8 cellular contexts compared by ENCODE assay signal in genomic region chr1:119607097-119607807, GRCh38. TPM values are rescaled to one million over a fixed set of nuclear protein-coding genes. Genes with fewer than 3 reads are reported as not detected.
A peak's percentile ranks its signal among the peaks of the same experiment; 100 is the strongest.
DNase-seq lines count a peak whose midpoint lies in the region; ATAC-seq, FAIRE-seq and TF ChIP-seq lines count a peak whose summit lies in the region.
"Not testable (repeated sequence)": the region's sequence is repeated elsewhere in the genome, so short reads cannot be mapped to it uniquely, and the experiment has no call there.

No MANE protein-coding gene starts in this region.

- BruUV-seq in endothelial cell of umbilical vein (replicated peaks; lab: Mats Ljungman, UMichigan): not testable (repeated sequence)

- POLR2A ChIA-PET in activated CD4-positive, alpha-beta T cell treated with anti-CD3 and anti-CD28 coated beads for 36 hours (lab: Charles Lee); endothelial cell of umbilical vein (lab: Charles Lee): not testable (repeated sequence)

- TF ChIP-seq CTCF in 22Rv1 (IDR thresholded peaks at IDR 0.05): peak; percentile 26
- peak; percentile 2 for TF ChIP-seq CTCF in GM06990 (IDR thresholded peaks at IDR 0.05; ENCODE audit: insufficient read depth, low read length, poor library complexity, severe bottlenecking)
- TF ChIP-seq CTCF in endothelial cell of umbilical vein (IDR thresholded peaks at IDR 0.05; ENCODE audit: extremely low read depth in 1 of 2, insufficient read depth in 1 of 2, low read depth in 1 of 2, low read length in 2 of 2); mucosa of descending colon (IDR thresholded peaks at IDR 0.05): not testable (repeated sequence)

- dilution Hi-C loops in endothelial cell of umbilical vein (cut with MboI; ENCODE audit: extremely low pct_ligation_motif_present, low sequenced_read_pairs): not testable (repeated sequence)

- H3K4me2 ChIP-seq in endothelial cell of umbilical vein (ENCODE audit: insufficient read depth, low read length): not testable (repeated sequence)

- not testable (repeated sequence) for H3K4me3 Mint-ChIP-seq in activated CD4-positive, alpha-beta T cell treated with anti-CD3 and anti-CD28 coated beads for 36 hours

- H3K27me3 Mint-ChIP-seq in activated CD4-positive, alpha-beta T cell treated with anti-CD3 and anti-CD28 coated beads for 36 hours: peaks cover 12% of the 10 kb centered on the region

- H3K27ac ChIP-seq in 22Rv1; endothelial cell of umbilical vein (ENCODE audit: insufficient read depth, low read depth, low read length): not testable (repeated sequence)

- H3K4me1 Mint-ChIP-seq in activated CD4-positive, alpha-beta T cell treated with anti-CD3 and anti-CD28 coated beads for 36 hours: not testable (repeated sequence)

- H3K27ac Mint-ChIP-seq in activated CD4-positive, alpha-beta T cell treated with anti-CD3 and anti-CD28 coated beads for 36 hours: not testable (repeated sequence)

- not testable (repeated sequence) for H3K79me2 ChIP-seq in endothelial cell of umbilical vein (ENCODE audit: control insufficient read depth, insufficient read depth, low read length)

- H3K36me3 ChIP-seq in GM06990 (ENCODE audit: control insufficient read depth, insufficient read depth, low read length); endothelial cell of umbilical vein (ENCODE audit: control insufficient read depth in 2 of 2, extremely low read depth in 1 of 2, insufficient read depth in 2 of 2, low read length in 2 of 2); mucosa of descending colon (ENCODE audit: low read depth): not testable (repeated sequence)

- H3K9me3 ChIP-seq in endothelial cell of umbilical vein (replicated peaks; ENCODE audit: control insufficient read depth, insufficient read depth, low read length); mucosa of descending colon: not testable (repeated sequence)

- H3K9me1 ChIP-seq in endothelial cell of umbilical vein (replicated peaks; ENCODE audit: control insufficient read depth, extremely low read depth, insufficient read depth, low read length): not testable (repeated sequence)

- H2AFZ ChIP-seq in endothelial cell of umbilical vein (ENCODE audit: low read depth, low read length): not testable (repeated sequence)

- H3K4me1 ChIP-seq in endothelial cell of umbilical vein (ENCODE audit: control insufficient read depth, extremely low read depth, insufficient read depth, low read length): peaks cover 19% of the 10 kb centered on the region
- H3K4me1 ChIP-seq in mucosa of descending colon (ENCODE audit: low read depth): not testable (repeated sequence)

- not testable (repeated sequence) for H3K27me3 ChIP-seq in GM06990 (replicated peaks; ENCODE audit: control insufficient read depth, insufficient read depth, low read length); endothelial cell of umbilical vein (ENCODE audit: control insufficient read depth in 2 of 2, insufficient read depth in 2 of 2, low read length in 2 of 2)

- peak; percentile 57 for ATAC-seq in activated CD4-positive, alpha-beta T cell treated with anti-CD3 and anti-CD28 coated beads for 36 hours
- peak; percentile 34 for ATAC-seq in mucosa of descending colon

- FAIRE-seq in endothelial cell of umbilical vein (lab: Jason Lieb, UNC): peak; percentile 52

- not testable (repeated sequence) for H3K36me3 Mint-ChIP-seq in activated CD4-positive, alpha-beta T cell treated with anti-CD3 and anti-CD28 coated beads for 36 hours (ENCODE audit: low read depth)

- intact Hi-C loops in activated CD4-positive, alpha-beta T cell treated with anti-CD3 and anti-CD28 coated beads for 36 hours (cut with DNase I, micrococcal nuclease): loop anchor here in 1 of 2 experiments (5.0 kb wide), 1 partner anchor 35 kb away; no protein-coding TSS in a partner anchor
- intact Hi-C loops in endothelial cell of umbilical vein (cut with micrococcal nuclease): loop anchor here (5.0 kb wide), 1 partner anchor 35 kb away; no protein-coding TSS in a partner anchor
- intact Hi-C loops in mucosa of descending colon (cut with DNase I, micrococcal nuclease): not testable (repeated sequence)

- CTCF ChIA-PET in activated CD4-positive, alpha-beta T cell treated with anti-CD3 and anti-CD28 coated beads for 36 hours (lab: Charles Lee); endothelial cell of umbilical vein (lab: Charles Lee): not testable (repeated sequence)

- not testable (repeated sequence) for DNase-seq in GM06990 (ENCODE audit: extremely low read depth, insufficient read length); activated CD4-positive, alpha-beta T cell treated with anti-CD3 and anti-CD28 coated beads for 36 hours; endothelial cell of umbilical vein (ENCODE audit: low read depth, low spot score); mucosa of descending colon
- DNase-seq in KG1 (lab: John Stamatoyannopoulos, UW) (peak; percentile 56), NOMO-1 treated with DMSO at 0.1 percent for 48 hours (lab: John Stamatoyannopoulos, UW; ENCODE audit: unreplicated experiment) (peak; percentile 87), SIG-M5 (lab: John Stamatoyannopoulos, UW) (peak; percentile 4)

- H3K9ac ChIP-seq in endothelial cell of umbilical vein (replicated peaks; ENCODE audit: extremely low read depth, insufficient read depth, low read length): not testable (repeated sequence)

- not testable (repeated sequence) for H3K4me3 ChIP-seq in GM06990 (replicated peaks; ENCODE audit: low read depth, low read length); endothelial cell of umbilical vein (replicated peaks in 1 of 3; ENCODE audit: insufficient read depth in 1 of 3, low read depth in 1 of 3, low read length in 3 of 3); mucosa of descending colon

- TF ChIP-seq POLR2A in endothelial cell of umbilical vein (IDR thresholded peaks at IDR 0.05; ENCODE audit: low read depth, low read length): not testable (repeated sequence)

- not testable (repeated sequence) for H4K20me1 ChIP-seq in endothelial cell of umbilical vein (replicated peaks; ENCODE audit: control insufficient read depth, extremely low read depth, insufficient read depth, low read length)

- H3K9me3 Mint-ChIP-seq in activated CD4-positive, alpha-beta T cell treated with anti-CD3 and anti-CD28 coated beads for 36 hours (ENCODE audit: low read depth): not testable (repeated sequence)

RNA-seq across cellular contexts. Expression of gene ZNF697, which starts 40.8 kb away (rescaled TPM):
- under 1 TPM; 0.50 to 0.63 TPM for total RNA-seq in activated CD4-positive, alpha-beta T cell treated with anti-CD3 and anti-CD28 coated beads for 36 hours
- total RNA-seq in endothelial cell of umbilical vein (14.1 and 15.0 TPM in 2 replicates), mucosa of descending colon (1 to 10 TPM; 1.8 to 7.8 (median 2.8) TPM)
- polyA plus RNA-seq in endothelial cell of umbilical vein: 6.2 and 6.3 TPM in 2 replicates
- polyA plus RNA-seq in endothelial cell of umbilical vein (2011; cell fraction: cytosol; rRNA removed): 5.2 and 5.9 TPM in 2 replicates
- 14.7 and 17.0 TPM in 2 replicates for polyA plus RNA-seq in endothelial cell of umbilical vein (2011; cell fraction: nucleus; rRNA removed)
- polyA plus RNA-seq in endothelial cell of umbilical vein (2012): 11.7 and 13.9 TPM in 2 replicates
- polyA minus RNA-seq in endothelial cell of umbilical vein: 15.0 and 16.5 TPM in 2 replicates
- 2.8 TPM for polyA minus RNA-seq in endothelial cell of umbilical vein (2011; cell fraction: cytosol; rRNA and poly(A)+ RNA removed)
- 30.5 and 32.3 TPM in 2 replicates for polyA minus RNA-seq in endothelial cell of umbilical vein (2011; cell fraction: nucleus; rRNA and poly(A)+ RNA removed)
